ENCODE assay signal across 8 cellular contexts in the genomic region with DNA sequence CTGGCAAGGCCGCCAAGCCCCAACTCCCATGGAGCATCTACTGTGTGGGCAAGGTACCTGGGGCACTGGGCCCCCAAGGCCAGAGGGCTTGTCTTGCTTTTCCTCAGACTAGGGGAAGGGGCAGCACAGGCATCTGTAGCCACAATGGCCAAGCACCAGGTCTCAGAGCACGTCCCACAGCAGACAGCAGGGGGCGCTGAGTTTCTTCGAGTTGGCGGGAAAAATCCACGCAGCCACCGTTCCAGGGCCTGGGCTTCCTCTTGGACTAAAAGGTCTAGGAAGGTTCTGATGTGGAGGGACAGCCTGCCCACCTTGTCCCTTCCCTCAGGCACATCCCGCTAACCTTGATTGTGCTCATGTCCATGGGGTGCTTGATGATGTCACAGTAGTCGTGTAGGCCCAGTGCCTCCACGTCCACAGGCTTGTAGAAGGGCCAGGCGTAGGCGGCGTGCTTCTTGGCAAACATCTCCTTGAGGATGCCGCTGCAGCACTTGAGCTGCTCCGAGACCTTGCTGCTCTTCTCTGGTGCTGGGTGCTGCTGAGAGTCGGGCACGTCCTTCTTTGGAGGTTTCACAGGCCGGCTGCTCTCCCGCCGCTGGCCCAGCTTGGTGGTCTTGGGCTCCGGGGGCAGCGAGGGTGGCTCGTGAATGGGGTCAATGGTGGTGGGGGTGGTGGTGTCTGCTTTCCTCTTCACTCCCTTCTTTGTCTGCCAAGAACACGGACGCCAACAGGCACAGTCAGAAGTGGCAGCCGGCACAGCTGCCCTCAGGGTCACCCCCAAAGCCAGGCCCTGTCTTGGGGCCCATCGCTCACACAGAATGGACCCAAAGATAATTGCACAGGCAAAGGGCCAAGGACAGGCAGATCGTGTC. TPM values are rescaled to one million over a fixed set of nuclear protein-coding genes. Genes with fewer than 3 reads are reported as not detected.
DNase-seq lines count a peak whose midpoint lies in the region; ATAC-seq and TF ChIP-seq lines count a peak whose summit lies in the region.

No MANE protein-coding gene starts in this region.

- CTCF ChIA-PET in A673 (lab: Charles Lee), result interaction anchor here (0.5 kb wide), 2 partner anchors 32 to 290 kb away, joined by 3 to 5 read pairs; no protein-coding TSS in a partner anchor

- in situ Hi-C loops in GM13977 (cut with MboI; ENCODE audit: low pct_unique_long_range_greater_than_20kb, low sequenced_read_pairs, unreplicated experiment), result loop anchor here (25.0 kb wide), 1 partner anchor 298 kb away; no protein-coding TSS in a partner anchor

- no peaks in the 10 kb centered on the region for H3K27me3 Mint-ChIP-seq in activated T-cell treated with anti-CD3 and anti-CD28 coated beads, Interleukin-2, amount 50 U/mL, for 4 hours (ENCODE audit: low read depth)
- no peaks in the 10 kb centered on the region for H3K27me3 Mint-ChIP-seq in nephron (ENCODE audit: low read depth)

- peak; percentile 65 to 79 for ATAC-seq in activated T-cell treated with anti-CD3 and anti-CD28 coated beads, Interleukin-2, amount 50 U/mL, for 4 hours
- ATAC-seq in GM19324 (IDR thresholded peaks at IDR 0.05; ENCODE audit: low FRiP score, unreplicated experiment), result no peak

- BruUV-seq in A673 (replicated peaks; lab: Mats Ljungman, UMichigan), result TSS peak; percentile 28

- H3K4me3 Mint-ChIP-seq in activated T-cell treated with anti-CD3 and anti-CD28 coated beads, Interleukin-2, amount 50 U/mL, for 4 hours, result no peak overlapping the region
- no peak overlapping the region for H3K4me3 Mint-ChIP-seq in nephron

- POLR2A ChIA-PET in A673 (lab: Charles Lee; ENCODE audit: low non-redundant PET), result no interaction called here

- peak; percentile 93 for TF ChIP-seq CTCF in A673 (conservative IDR thresholded peaks at IDR 0.05; ENCODE audit: low read depth, low read length)
- peak; percentile 80 for TF ChIP-seq CTCF in GM13977 (IDR thresholded peaks at IDR 0.05; ENCODE audit: extremely low read depth, insufficient read depth, missing control alignments)
- TF ChIP-seq CTCF in fibroblast of mammary gland (conservative IDR thresholded peaks at IDR 0.05; ENCODE audit: control insufficient read depth, insufficient read depth, low read depth, low read length), result peak; percentile 78
- peak; percentile 56 to 69 (median 64) for TF ChIP-seq CTCF in nephron (IDR thresholded peaks at IDR 0.05; ENCODE audit: unreplicated experiment in 3 of 3)

- no peaks in the 10 kb centered on the region for H3K27me3 ChIP-seq in A673 (replicated peaks; ENCODE audit: insufficient read depth, low read depth, low read length, poor library complexity)

- H3K9me3 ChIP-seq in A673 (ENCODE audit: low read depth, low read length, poor library complexity, severe bottlenecking), result no peaks in the 10 kb centered on the region

- H3K4me1 Mint-ChIP-seq in activated T-cell treated with anti-CD3 and anti-CD28 coated beads, Interleukin-2, amount 50 U/mL, for 4 hours (ENCODE audit: low read depth), result peaks cover 3% of the 10 kb centered on the region
- peaks cover 44% of the 10 kb centered on the region for H3K4me1 Mint-ChIP-seq in nephron

- intact Hi-C loops in A673 (cut with micrococcal nuclease; ENCODE audit: unreplicated experiment), result loop anchor here (1.0 to 10.0 kb wide), 3 partner anchors 63 to 292 kb away; partner anchors contain the start of gene AKAP8L

- peaks cover 85% of the 10 kb centered on the region for H3K36me3 ChIP-seq in A673 (ENCODE audit: insufficient read depth, low read length, poor library complexity, severe bottlenecking)

- peak overlapping the region in 1 of 3 experiments; percentile 92 for H3K27ac Mint-ChIP-seq in nephron

- peak overlapping the region; percentile 23 for H3K27ac ChIP-seq in A673 (ENCODE audit: low read depth, low read length, poor library complexity, severe bottlenecking)

- peak; percentile 80 for DNase-seq in A673 (ENCODE audit: low spot score)
- DNase-seq in GM13977 (ENCODE audit: low spot score), result peak; percentile 80
- DNase-seq in OCI-M1 (lab: John Stamatoyannopoulos, UW), result peak; percentile 89
- DNase-seq in activated T-cell treated with anti-CD3 and anti-CD28 coated beads, Interleukin-2, amount 50 U/mL, for 4 hours, result peak; percentile 74
- peak; percentile 74 for DNase-seq in fibroblast of mammary gland (ENCODE audit: low read depth)
- DNase-seq in stimulated activated naive CD4-positive, alpha-beta T cell (lab: John Stamatoyannopoulos, UW), result peak; percentile 36 to 77 (median 59)

- peaks cover 35% of the 10 kb centered on the region for H3K36me3 Mint-ChIP-seq in activated T-cell treated with anti-CD3 and anti-CD28 coated beads, Interleukin-2, amount 50 U/mL, for 4 hours (ENCODE audit: insufficient read depth)
- H3K36me3 Mint-ChIP-seq in nephron (ENCODE audit: low read depth), result peaks cover 64% of the 10 kb centered on the region

- no peaks in the 10 kb centered on the region for H3K9me3 Mint-ChIP-seq in activated T-cell treated with anti-CD3 and anti-CD28 coated beads, Interleukin-2, amount 50 U/mL, for 4 hours
- no peaks in the 10 kb centered on the region for H3K9me3 Mint-ChIP-seq in nephron

- H3K4me1 ChIP-seq in A673 (ENCODE audit: insufficient read depth, low read length, poor library complexity, severe bottlenecking), result no peaks in the 10 kb centered on the region

- H3K4me3 ChIP-seq in A673 (ENCODE audit: low read depth, low read length, poor library complexity, severe bottlenecking), result no peak overlapping the region
- no peak overlapping the region for H3K4me3 ChIP-seq in fibroblast of mammary gland (ENCODE audit: control insufficient read depth, low read depth, low read length)

RNA-seq across cellular contexts. Expression of gene EPHX3, which starts 32.0 kb away (rescaled TPM):
- total RNA-seq in A673 (2021), result 0.73 and 1.2 TPM in 2 replicates
- total RNA-seq in activated T-cell treated with anti-CD3 and anti-CD28 coated beads, Interleukin-2, amount 50 U/mL, for 4 hours, result under 1 TPM in 1 of 3 donors, not detected in 2; 0.29 TPM
